ENCODE assay signal across 26 cellular contexts in genomic region chr10:127048630-127049029, GRCh38.
DNase-seq lines count a peak whose midpoint lies in the region; ATAC-seq, FAIRE-seq and TF ChIP-seq lines count a peak whose summit lies in the region.
"Had no signal": no experiment of that assay in that cellular context is flagged by ENCODE, and none has a peak within 500 bp of the region (broad histone marks: within the 10 kb centered on the region; RNA-seq: fewer than 3 reads in every experiment).

No MANE protein-coding gene starts in this region.

- no peaks in the 10 kb centered on the region for H3K9me3 Mint-ChIP-seq in GM23338

- DNase-seq in COLO668 (lab: John Stamatoyannopoulos, UW; ENCODE audit: unreplicated experiment) (peak; percentile 5), NCI-H1048 (lab: John Stamatoyannopoulos, UW) (peak; percentile 18), NCI-H748 (lab: John Stamatoyannopoulos, UW; ENCODE audit: unreplicated experiment) (peak; percentile 87), GM23338 (ENCODE audit: low spot score) (no peak), frontal cortex (ENCODE audit: low spot score in 2 of 2) (no peak)
- DNase-seq: GOT3, HCEC 1CT, KG1, NCI-H1092 treated with DMSO at 0.1 percent for 48 hours, NCI-H187 treated with DMSO at 0.1 percent for 48 hours, NCI-H226, NCI-H69, OCI-M1, T-helper 17 cell had no signal

- no peak for FAIRE-seq in frontal cortex (lab: Jason Lieb, UNC)
- FAIRE-seq: A549, G401.6, GM12892, HTR-8/SVneo, RCC 7860 had no signal

- H2AFZ ChIP-seq in GM23338, result no peak overlapping the region

- TF ChIP-seq CTCF in GM23338 (conservative IDR thresholded peaks at IDR 0.05; ENCODE audit: low read depth in 2 of 2), result no peak

- H3K36me3 ChIP-seq in GM23338 (ENCODE audit: insufficient read depth), result no peaks in the 10 kb centered on the region

- H3K4me1 ChIP-seq in GM23338 (ENCODE audit: insufficient read depth), result no peaks in the 10 kb centered on the region
- H3K4me1 ChIP-seq: A549, SJSA1 had no signal

- no peak overlapping the region for H3K27ac ChIP-seq in GM23338 (ENCODE audit: low read depth)
- H3K27ac ChIP-seq: A549, SJSA1 had no signal

- no peak overlapping the region for H3K4me3 Mint-ChIP-seq in GM23338
- H3K4me3 Mint-ChIP-seq: B cell, CD14-positive monocyte, T-helper 17 cell had no signal

- H4K20me1 ChIP-seq in GM23338 (replicated peaks; ENCODE audit: insufficient read depth), result no peaks in the 10 kb centered on the region; the same call in 1 of the 2 replicates

- no peaks in the 10 kb centered on the region for H3K27me3 Mint-ChIP-seq in GM23338 (ENCODE audit: insufficient read depth, low read depth, poor library complexity)
- H3K27me3 Mint-ChIP-seq: B cell, T-helper 17 cell had no signal

- no peak overlapping the region for H3K4me2 ChIP-seq in GM23338
- H3K4me2 ChIP-seq: A549 had no signal

- H3K27ac Mint-ChIP-seq in GM23338, result no peak overlapping the region
- H3K27ac Mint-ChIP-seq: B cell, CD14-positive monocyte, T-helper 17 cell had no signal

- no peaks in the 10 kb centered on the region for H3K27me3 ChIP-seq in GM23338 (ENCODE audit: insufficient read depth)
- H3K27me3 ChIP-seq: SJSA1 had no signal

- no peaks in the 10 kb centered on the region for H3F3A ChIP-seq in GM23338 (replicated peaks; ENCODE audit: low read depth)

- H3K9me2 ChIP-seq in GM23338 (ENCODE audit: insufficient read depth), result no peaks in the 10 kb centered on the region

- no peaks in the 10 kb centered on the region; the same call in 2 of the 3 replicates for H3K4me1 Mint-ChIP-seq in GM23338
- H3K4me1 Mint-ChIP-seq: B cell, CD14-positive monocyte, T-helper 17 cell had no signal

- H3K4me3 ChIP-seq in GM23338, result no peak overlapping the region
- H3K4me3 ChIP-seq: A549, SJSA1 had no signal

- no peaks in the 10 kb centered on the region for H3K79me2 ChIP-seq in GM23338 (replicated peaks; ENCODE audit: insufficient read depth)

- peaks cover 24% of the 10 kb centered on the region for H3K36me3 Mint-ChIP-seq in GM23338 (ENCODE audit: low read depth)
- H3K36me3 Mint-ChIP-seq: CD14-positive monocyte had no signal

- ATAC-seq in SK-N-SH treated with all-trans-retinoic acid at 6 μM for 48 hours (peak; percentile 80), GM23338 (no peak), HG03342 (IDR thresholded peaks at IDR 0.05; ENCODE audit: unreplicated experiment) (no peak), GM21576 (IDR thresholded peaks at IDR 0.05; ENCODE audit: unreplicated experiment) (no peak)
- ATAC-seq: A549, Right ventricle myocardium inferior, T-helper 17 cell had no signal

TF ChIP-seq in SK-N-SH treated with all-trans-retinoic acid at 6 μM for 48 hours, 23 proteins besides CTCF, POLR2A, EP300 and RAD21:
- TF ChIP-seq RARB (CRISPR knock-in tag; IDR thresholded peaks at IDR 0.05) (no peak), TOX (CRISPR knock-in tag; IDR thresholded peaks at IDR 0.05; ENCODE audit: borderline replicate concordance) (no peak), SNAI2 (CRISPR knock-in tag; IDR thresholded peaks at IDR 0.05) (no peak), TCF4 (CRISPR knock-in tag; IDR thresholded peaks at IDR 0.05; ENCODE audit: borderline replicate concordance) (no peak)
- TF ChIP-seq, protein P1, sequence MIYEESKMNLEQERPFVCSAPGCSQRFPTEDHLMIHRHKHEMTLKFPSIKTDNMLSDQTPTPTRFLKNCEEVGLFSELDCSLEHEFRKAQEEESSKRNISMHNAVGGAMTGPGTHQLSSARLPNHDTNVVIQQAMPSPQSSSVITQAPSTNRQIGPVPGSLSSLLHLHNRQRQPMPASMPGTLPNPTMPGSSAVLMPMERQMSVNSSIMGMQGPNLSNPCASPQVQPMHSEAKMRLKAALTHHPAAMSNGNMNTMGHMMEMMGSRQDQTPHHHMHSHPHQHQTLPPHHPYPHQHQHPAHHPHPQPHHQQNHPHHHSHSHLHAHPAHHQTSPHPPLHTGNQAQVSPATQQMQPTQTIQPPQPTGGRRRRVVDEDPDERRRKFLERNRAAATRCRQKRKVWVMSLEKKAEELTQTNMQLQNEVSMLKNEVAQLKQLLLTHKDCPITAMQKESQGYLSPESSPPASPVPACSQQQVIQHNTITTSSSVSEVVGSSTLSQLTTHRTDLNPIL (CRISPR knock-in tag; IDR thresholded peaks at IDR 0.05; ENCODE audit: low read depth), result no peak

TF ChIP-seq in GM23338, 12 proteins besides CTCF, POLR2A, EP300 and RAD21:
- no peak for TF ChIP-seq ZNF114 (CRISPR knock-in tag; IDR thresholded peaks at IDR 0.05)
- TF ChIP-seq ZNF462 (CRISPR knock-in tag; IDR thresholded peaks at IDR 0.05), result no peak

Comparison
In these comparisons a context has a peak if more than half of its experiments do, and no peak if none do; other contexts are left out.
1. DNase-seq: peak in COLO668 (single experiment), NCI-H1048 (single experiment) and NCI-H748 (single experiment); none in GM23338 (single experiment) and frontal cortex (0 of 2).